In the genomic region with DNA sequence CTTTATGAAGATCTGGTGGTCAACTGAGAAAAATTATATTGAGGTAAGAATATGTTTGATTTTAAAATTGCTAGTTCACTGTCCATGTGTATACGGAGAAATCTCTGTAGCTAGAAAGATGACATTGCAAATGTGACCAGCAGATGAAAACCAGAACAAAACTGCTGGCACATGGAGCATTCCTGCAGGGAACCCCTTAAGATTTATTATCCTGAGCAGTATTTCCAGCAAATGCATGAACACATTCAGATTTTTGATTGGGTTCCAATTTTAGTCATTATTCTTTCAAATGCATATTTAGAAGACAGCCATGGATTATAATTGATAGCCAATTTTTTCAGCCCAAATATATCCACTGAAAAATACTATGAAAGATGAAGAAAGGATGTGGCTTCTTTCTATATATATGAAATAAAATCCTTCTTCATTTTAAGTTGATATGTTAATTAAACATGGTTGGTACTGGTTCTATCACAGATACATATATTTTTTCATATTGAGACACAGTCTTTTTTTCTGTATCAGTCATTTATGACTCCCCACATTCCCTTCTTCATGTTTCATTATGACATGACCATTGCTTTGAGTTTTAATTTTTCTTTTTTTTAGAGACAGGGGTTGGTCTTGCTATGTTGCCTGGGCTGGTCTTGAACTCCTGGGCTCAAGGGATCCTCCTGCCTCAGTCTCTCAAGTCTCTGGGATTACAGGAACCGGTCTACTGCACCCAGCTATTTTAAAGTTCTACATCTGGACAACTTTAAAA, we compare ENCODE assay signal across 1 cellular context.
TF ChIP-seq lines count a peak whose summit lies in the region.

No MANE protein-coding gene starts in this region.

TF ChIP-seq in SK-N-SH, 30 proteins besides CTCF, POLR2A, EP300 and RAD21 (continued from another document):
- no peak for TF ChIP-seq RXRA (IDR thresholded peaks at IDR 0.05; ENCODE audit: borderline replicate concordance, low read depth)
- TF ChIP-seq, protein P1, sequence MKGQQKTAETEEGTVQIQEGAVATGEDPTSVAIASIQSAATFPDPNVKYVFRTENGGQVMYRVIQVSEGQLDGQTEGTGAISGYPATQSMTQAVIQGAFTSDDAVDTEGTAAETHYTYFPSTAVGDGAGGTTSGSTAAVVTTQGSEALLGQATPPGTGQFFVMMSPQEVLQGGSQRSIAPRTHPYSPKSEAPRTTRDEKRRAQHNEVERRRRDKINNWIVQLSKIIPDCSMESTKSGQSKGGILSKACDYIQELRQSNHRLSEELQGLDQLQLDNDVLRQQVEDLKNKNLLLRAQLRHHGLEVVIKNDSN (IDR thresholded peaks at IDR 0.05; ENCODE audit: borderline replicate concordance, low read depth): no peak
- TF ChIP-seq, protein P2, sequence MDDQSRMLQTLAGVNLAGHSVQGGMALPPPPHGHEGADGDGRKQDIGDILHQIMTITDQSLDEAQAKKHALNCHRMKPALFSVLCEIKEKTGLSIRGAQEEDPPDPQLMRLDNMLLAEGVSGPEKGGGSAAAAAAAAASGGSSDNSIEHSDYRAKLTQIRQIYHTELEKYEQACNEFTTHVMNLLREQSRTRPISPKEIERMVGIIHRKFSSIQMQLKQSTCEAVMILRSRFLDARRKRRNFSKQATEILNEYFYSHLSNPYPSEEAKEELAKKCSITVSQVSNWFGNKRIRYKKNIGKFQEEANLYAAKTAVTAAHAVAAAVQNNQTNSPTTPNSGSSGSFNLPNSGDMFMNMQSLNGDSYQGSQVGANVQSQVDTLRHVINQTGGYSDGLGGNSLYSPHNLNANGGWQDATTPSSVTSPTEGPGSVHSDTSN (IDR thresholded peaks at IDR 0.05): peak; percentile 89
- TF ChIP-seq ELF1 (IDR thresholded peaks at IDR 0.05): no peak
- 0 out of 2 replicates have a peak, but pooled peaks have one; percentile 49 for TF ChIP-seq MXI1 (IDR thresholded peaks at IDR 0.05; ENCODE audit: low read depth, low read length)
- TF ChIP-seq RCOR1 (IDR thresholded peaks at IDR 0.05; ENCODE audit: low read length): peak; percentile 90
- peak; percentile 61; the same call in 1 of the 2 replicates for TF ChIP-seq TEAD4 (IDR thresholded peaks at IDR 0.05; ENCODE audit: borderline replicate concordance, insufficient read depth)
- TF ChIP-seq, protein P3, sequence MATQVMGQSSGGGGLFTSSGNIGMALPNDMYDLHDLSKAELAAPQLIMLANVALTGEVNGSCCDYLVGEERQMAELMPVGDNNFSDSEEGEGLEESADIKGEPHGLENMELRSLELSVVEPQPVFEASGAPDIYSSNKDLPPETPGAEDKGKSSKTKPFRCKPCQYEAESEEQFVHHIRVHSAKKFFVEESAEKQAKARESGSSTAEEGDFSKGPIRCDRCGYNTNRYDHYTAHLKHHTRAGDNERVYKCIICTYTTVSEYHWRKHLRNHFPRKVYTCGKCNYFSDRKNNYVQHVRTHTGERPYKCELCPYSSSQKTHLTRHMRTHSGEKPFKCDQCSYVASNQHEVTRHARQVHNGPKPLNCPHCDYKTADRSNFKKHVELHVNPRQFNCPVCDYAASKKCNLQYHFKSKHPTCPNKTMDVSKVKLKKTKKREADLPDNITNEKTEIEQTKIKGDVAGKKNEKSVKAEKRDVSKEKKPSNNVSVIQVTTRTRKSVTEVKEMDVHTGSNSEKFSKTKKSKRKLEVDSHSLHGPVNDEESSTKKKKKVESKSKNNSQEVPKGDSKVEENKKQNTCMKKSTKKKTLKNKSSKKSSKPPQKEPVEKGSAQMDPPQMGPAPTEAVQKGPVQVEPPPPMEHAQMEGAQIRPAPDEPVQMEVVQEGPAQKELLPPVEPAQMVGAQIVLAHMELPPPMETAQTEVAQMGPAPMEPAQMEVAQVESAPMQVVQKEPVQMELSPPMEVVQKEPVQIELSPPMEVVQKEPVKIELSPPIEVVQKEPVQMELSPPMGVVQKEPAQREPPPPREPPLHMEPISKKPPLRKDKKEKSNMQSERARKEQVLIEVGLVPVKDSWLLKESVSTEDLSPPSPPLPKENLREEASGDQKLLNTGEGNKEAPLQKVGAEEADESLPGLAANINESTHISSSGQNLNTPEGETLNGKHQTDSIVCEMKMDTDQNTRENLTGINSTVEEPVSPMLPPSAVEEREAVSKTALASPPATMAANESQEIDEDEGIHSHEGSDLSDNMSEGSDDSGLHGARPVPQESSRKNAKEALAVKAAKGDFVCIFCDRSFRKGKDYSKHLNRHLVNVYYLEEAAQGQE (IDR thresholded peaks at IDR 0.05; ENCODE audit: low read depth, low read length): no peak
- TF ChIP-seq, protein P4, sequence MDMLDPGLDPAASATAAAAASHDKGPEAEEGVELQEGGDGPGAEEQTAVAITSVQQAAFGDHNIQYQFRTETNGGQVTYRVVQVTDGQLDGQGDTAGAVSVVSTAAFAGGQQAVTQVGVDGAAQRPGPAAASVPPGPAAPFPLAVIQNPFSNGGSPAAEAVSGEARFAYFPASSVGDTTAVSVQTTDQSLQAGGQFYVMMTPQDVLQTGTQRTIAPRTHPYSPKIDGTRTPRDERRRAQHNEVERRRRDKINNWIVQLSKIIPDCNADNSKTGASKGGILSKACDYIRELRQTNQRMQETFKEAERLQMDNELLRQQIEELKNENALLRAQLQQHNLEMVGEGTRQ (IDR thresholded peaks at IDR 0.05; ENCODE audit: borderline replicate concordance, low read depth, low read length): no peak
- no peak for TF ChIP-seq GATA2 (CRISPR knock-in tag; IDR thresholded peaks at IDR 0.05)
- no peak for TF ChIP-seq FOXJ3 (CRISPR knock-in tag; IDR thresholded peaks at IDR 0.05)
- TF ChIP-seq SMC3 (IDR thresholded peaks at IDR 0.05; ENCODE audit: low read depth, low read length): no peak
- 0 out of 2 replicates have a peak, but pooled peaks have one; percentile 2 for TF ChIP-seq FOSL2 (IDR thresholded peaks at IDR 0.05; ENCODE audit: borderline replicate concordance, low read depth)
- TF ChIP-seq NFIC (IDR thresholded peaks at IDR 0.05; ENCODE audit: borderline replicate concordance): peak; percentile 54; the same call in 1 of the 2 replicates
- peak; percentile 94 for TF ChIP-seq TCF12 (IDR thresholded peaks at IDR 0.05)
- TF ChIP-seq SIN3A (IDR thresholded peaks at IDR 0.05; ENCODE audit: borderline replicate concordance, low read depth, low read length): 0 out of 2 replicates have a peak, but pooled peaks have one; percentile 31
- no peak for TF ChIP-seq GABPA (IDR thresholded peaks at IDR 0.05; ENCODE audit: low read depth)
- no peak for TF ChIP-seq NRF1 (IDR thresholded peaks at IDR 0.05; ENCODE audit: low read depth, low read length)
- TF ChIP-seq MEF2A (IDR thresholded peaks at IDR 0.05; ENCODE audit: borderline replicate concordance, low read depth): no peak
- peak; percentile 61; the same call in 1 of the 2 replicates for TF ChIP-seq POLR2AphosphoS5 (IDR thresholded peaks at IDR 0.05; ENCODE audit: low read depth, low read length)
- no peak for TF ChIP-seq RFX5 (IDR thresholded peaks at IDR 0.05; ENCODE audit: low read length)
- no peak for TF ChIP-seq YY1 (IDR thresholded peaks at IDR 0.05; ENCODE audit: low read depth)
- TF ChIP-seq FOXM1 (IDR thresholded peaks at IDR 0.05; ENCODE audit: low read depth): no peak
- TF ChIP-seq JUND (IDR thresholded peaks at IDR 0.05): peak; percentile 60; the same call in 1 of the 2 replicates
- no peak for TF ChIP-seq EZH2phosphoT487 (IDR thresholded peaks at IDR 0.05; ENCODE audit: borderline replicate concordance, low read depth)
- TF ChIP-seq, protein P5, sequence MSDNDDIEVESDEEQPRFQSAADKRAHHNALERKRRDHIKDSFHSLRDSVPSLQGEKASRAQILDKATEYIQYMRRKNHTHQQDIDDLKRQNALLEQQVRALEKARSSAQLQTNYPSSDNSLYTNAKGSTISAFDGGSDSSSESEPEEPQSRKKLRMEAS (IDR thresholded peaks at IDR 0.05; ENCODE audit: low read depth): peak; percentile 33; the same call in 1 of the 2 replicates
